In the genomic region with DNA sequence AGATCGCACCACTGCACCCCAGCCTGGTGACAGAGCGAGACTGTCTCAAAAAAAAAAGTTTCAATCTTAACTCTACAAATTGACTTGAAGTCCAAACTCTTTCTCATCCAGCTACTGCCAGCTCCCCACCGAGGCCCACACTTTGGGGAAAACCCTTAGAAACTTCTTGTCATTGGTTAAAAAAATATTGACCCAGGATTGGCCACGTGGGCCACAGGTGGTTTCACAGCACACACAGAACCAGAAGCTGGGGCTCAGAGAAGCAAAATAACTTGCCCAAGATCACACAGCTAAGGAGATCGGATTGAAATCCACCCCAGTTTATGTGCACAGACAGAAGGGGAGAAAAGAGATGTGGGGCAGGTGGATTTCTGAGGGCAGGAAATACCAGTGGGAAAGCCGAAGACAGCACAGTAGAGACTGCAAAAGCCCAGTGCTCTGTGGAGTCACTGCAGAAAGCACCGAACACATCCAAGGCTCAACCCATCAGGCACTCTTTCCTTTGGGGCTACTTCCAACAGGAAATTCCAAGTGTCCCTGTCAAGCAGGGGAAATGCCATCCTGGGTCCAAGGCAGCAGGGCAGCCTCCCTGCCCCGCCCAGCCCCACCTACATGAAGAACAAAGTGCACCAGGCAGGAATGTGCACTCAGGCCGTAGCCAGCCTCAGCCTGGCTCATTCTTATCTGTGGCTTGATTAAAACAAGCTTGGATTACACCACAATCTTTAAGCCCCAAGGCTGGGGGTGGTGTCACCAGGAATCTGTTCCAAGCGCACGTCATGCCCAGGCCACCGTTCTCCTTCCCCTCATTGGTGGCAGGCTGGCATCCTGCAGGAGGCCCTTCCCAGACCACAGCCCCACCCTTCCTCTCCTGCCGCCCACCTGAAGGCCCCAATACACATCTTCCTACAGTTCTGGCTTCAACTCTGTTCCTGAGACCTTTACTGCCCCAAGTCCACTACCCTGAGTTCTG, we compare ENCODE assay signal across 9 cellular contexts.
DNase-seq lines count a peak whose midpoint lies in the region; ATAC-seq and TF ChIP-seq lines count a peak whose summit lies in the region.
"Had no signal": no experiment of that assay in that cellular context is flagged by ENCODE, and none has a peak within 500 bp of the region (broad histone marks: within the 10 kb centered on the region; RNA-seq: fewer than 3 reads in every experiment).

No MANE protein-coding gene starts in this region.

- no peaks in the 10 kb centered on the region for H3K36me3 ChIP-seq in upper lobe of right lung

- no peaks in the 10 kb centered on the region for H3K9me3 Mint-ChIP-seq in T-helper 1 cell treated with Interleukin-12 subunit alpha and Interleukin-12 subunit beta and Interleukin-4 antibody, amounts not matched to agents 30 μg/mL and 1 μg/mL, for 36 hours
- H3K9me3 Mint-ChIP-seq in activated naive CD8-positive, alpha-beta T cell treated with anti-CD3 and anti-CD28 coated beads, Interleukin-2, amount 50 U/mL, for 24 hours, result no peaks in the 10 kb centered on the region

- no peak for ATAC-seq in activated naive CD8-positive, alpha-beta T cell treated with anti-CD3 and anti-CD28 coated beads, Interleukin-2, amount 50 U/mL, for 24 hours
- ATAC-seq in upper lobe of right lung (peak; percentile 87), GM18519 (IDR thresholded peaks at IDR 0.05; ENCODE audit: low FRiP score, unreplicated experiment) (no peak), GM21825 (IDR thresholded peaks at IDR 0.05; ENCODE audit: unreplicated experiment) (no peak)

- TF ChIP-seq CTCF in upper lobe of right lung (IDR thresholded peaks at IDR 0.05), result no peak

- H3K27me3 ChIP-seq in upper lobe of right lung, result no peaks in the 10 kb centered on the region
- H3K27me3 ChIP-seq: BLaER1 had no signal

- no peaks in the 10 kb centered on the region for H3K27me3 Mint-ChIP-seq in T-helper 1 cell treated with Interleukin-12 subunit alpha and Interleukin-12 subunit beta and Interleukin-4 antibody, amounts not matched to agents 30 μg/mL and 1 μg/mL, for 36 hours (ENCODE audit: low read depth)
- H3K27me3 Mint-ChIP-seq in activated naive CD8-positive, alpha-beta T cell treated with anti-CD3 and anti-CD28 coated beads, Interleukin-2, amount 50 U/mL, for 24 hours, result no peaks in the 10 kb centered on the region

- H3K4me3 ChIP-seq in upper lobe of right lung, result no peak overlapping the region
- H3K4me3 ChIP-seq: BLaER1 had no signal

- peak overlapping the region; percentile 31 for H3K27ac Mint-ChIP-seq in T-helper 1 cell treated with Interleukin-12 subunit alpha and Interleukin-12 subunit beta and Interleukin-4 antibody, amounts not matched to agents 30 μg/mL and 1 μg/mL, for 36 hours
- H3K27ac Mint-ChIP-seq in activated naive CD8-positive, alpha-beta T cell treated with anti-CD3 and anti-CD28 coated beads, Interleukin-2, amount 50 U/mL, for 24 hours, result peak overlapping the region; percentile 73

- DNase-seq in T-helper 1 cell, result no peak
- DNase-seq in activated naive CD8-positive, alpha-beta T cell treated with anti-CD3 and anti-CD28 coated beads, Interleukin-2, amount 50 U/mL, for 24 hours, result no peak
- DNase-seq in islet precursor cell, result peak; percentile 71
- DNase-seq in upper lobe of right lung, result peak; percentile 91
- no peak for DNase-seq in NCI-H345 treated with DMSO at 0.1 percent for 48 hours (lab: John Stamatoyannopoulos, UW; ENCODE audit: unreplicated experiment)

- H3K9me3 ChIP-seq in upper lobe of right lung, result no peaks in the 10 kb centered on the region
- H3K9me3 ChIP-seq: BLaER1 had no signal

- intact Hi-C loops in upper lobe of right lung (cut with DNase I), result no loop called here

- H3K36me3 Mint-ChIP-seq in T-helper 1 cell treated with Interleukin-12 subunit alpha and Interleukin-12 subunit beta and Interleukin-4 antibody, amounts not matched to agents 30 μg/mL and 1 μg/mL, for 36 hours (ENCODE audit: low read depth), result no peaks in the 10 kb centered on the region
- peaks cover 3% of the 10 kb centered on the region for H3K36me3 Mint-ChIP-seq in activated naive CD8-positive, alpha-beta T cell treated with anti-CD3 and anti-CD28 coated beads, Interleukin-2, amount 50 U/mL, for 24 hours (ENCODE audit: low read depth)

- peaks cover 27% of the 10 kb centered on the region for H3K4me1 Mint-ChIP-seq in T-helper 1 cell treated with Interleukin-12 subunit alpha and Interleukin-12 subunit beta and Interleukin-4 antibody, amounts not matched to agents 30 μg/mL and 1 μg/mL, for 36 hours (ENCODE audit: low read depth)
- peaks cover 79% of the 10 kb centered on the region for H3K4me1 Mint-ChIP-seq in activated naive CD8-positive, alpha-beta T cell treated with anti-CD3 and anti-CD28 coated beads, Interleukin-2, amount 50 U/mL, for 24 hours

- peak overlapping the region; percentile 74 for H3K27ac ChIP-seq in upper lobe of right lung

- H3K4me3 Mint-ChIP-seq in T-helper 1 cell treated with Interleukin-12 subunit alpha and Interleukin-12 subunit beta and Interleukin-4 antibody, amounts not matched to agents 30 μg/mL and 1 μg/mL, for 36 hours, result no peak overlapping the region
- no peak overlapping the region for H3K4me3 Mint-ChIP-seq in activated naive CD8-positive, alpha-beta T cell treated with anti-CD3 and anti-CD28 coated beads, Interleukin-2, amount 50 U/mL, for 24 hours

- H3K4me1 ChIP-seq in upper lobe of right lung, result peaks cover 88% of the 10 kb centered on the region

Comparison
In these comparisons a context has a peak if more than half of its experiments do, and no peak if none do; other contexts are left out.
1. DNase-seq: peak in islet precursor cell (single experiment) and upper lobe of right lung (single experiment); none in T-helper 1 cell (0 of 5), activated naive CD8-positive, alpha-beta T cell treated with anti-CD3 and anti-CD28 coated beads, Interleukin-2, amount 50 U/mL, for 24 hours (single experiment) and NCI-H345 treated with DMSO at 0.1 percent for 48 hours (single experiment).